29 cellular contexts compared by ENCODE assay signal in the genomic region with DNA sequence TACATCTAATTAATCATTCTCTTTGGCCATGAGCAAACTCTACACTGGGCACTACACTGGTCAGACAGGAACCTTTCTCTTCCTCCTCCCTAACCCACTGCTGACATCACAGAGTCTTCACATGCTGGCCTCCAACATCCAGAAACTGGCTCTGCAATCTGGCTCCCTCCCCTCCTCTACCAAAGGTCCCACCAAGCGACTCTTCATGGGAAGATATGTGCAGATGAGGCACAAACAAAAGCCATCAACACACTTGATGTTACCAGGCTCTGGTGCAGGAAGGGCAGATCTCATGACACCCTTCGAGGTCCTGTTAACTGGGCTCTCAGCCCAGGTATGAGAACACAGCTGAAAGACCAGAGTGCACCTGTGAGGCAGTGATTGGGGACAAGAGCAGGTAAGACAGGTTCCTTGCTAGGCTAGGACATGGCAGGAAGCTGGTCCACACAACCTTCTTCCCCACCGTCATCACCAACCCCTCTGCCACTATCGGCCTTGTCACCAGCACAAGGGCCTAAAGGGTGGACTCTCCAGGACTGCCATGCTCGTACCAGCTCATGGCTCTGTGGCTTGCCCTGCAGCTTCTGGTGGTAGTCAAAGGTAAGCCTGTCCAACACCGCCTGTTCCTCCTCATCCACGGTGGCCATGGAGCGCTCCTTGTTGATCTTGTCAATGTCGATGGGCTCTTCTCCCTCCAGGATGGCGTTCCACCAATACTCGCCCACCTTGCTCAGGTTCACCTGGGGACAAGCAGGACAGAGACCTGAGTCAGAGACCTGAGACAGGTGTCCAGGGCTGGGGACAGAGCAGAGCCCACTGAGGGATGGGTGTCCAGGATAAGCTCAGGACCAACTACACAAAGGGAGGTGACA.
DNase-seq lines count a peak whose midpoint lies in the region; TF ChIP-seq lines count a peak whose summit lies in the region.
"Had no signal": no experiment of that assay in that cellular context is flagged by ENCODE, and none has a peak within 500 bp of the region (broad histone marks: within the 10 kb centered on the region; RNA-seq: fewer than 3 reads in every experiment).

No MANE protein-coding gene starts in this region.

- TF ChIP-seq EP300 in esophagus muscularis mucosa (IDR thresholded peaks at IDR 0.05) = no peak

- H3K9me3 ChIP-seq in breast epithelium (no peaks in the 10 kb centered on the region), esophagus muscularis mucosa (no peaks in the 10 kb centered on the region), testis (no peaks in the 10 kb centered on the region)
- H3K9me3 ChIP-seq: BLaER1, upper lobe of left lung had no signal

- 96% methylated on average over 11 of the region's 11 CpGs for WGBS in esophagus muscularis mucosa
- WGBS in testis, 2 donors = 96 to 99% methylated on average over 10 to 11 of the region's 11 CpGs

- DNase-seq in breast epithelium (ENCODE audit: low spot score in 2 of 2) = peak; percentile 8 to 35
- no peak for DNase-seq in MCF 10A (ENCODE audit: unreplicated experiment)
- DNase-seq in NCI-H2196 treated with DMSO at 0.1 percent for 48 hours (lab: John Stamatoyannopoulos, UW; ENCODE audit: unreplicated experiment) = peak; percentile 47
- peak; percentile 75 for DNase-seq in esophagus muscularis mucosa (ENCODE audit: extremely low spot score)
- DNase-seq in testis = peak; percentile 6
- DNase-seq in globus pallidus (ENCODE audit: low spot score) = no peak
- no peak for DNase-seq in stimulated activated CD4-positive, alpha-beta T cell treated with anti-CD3 and anti-CD28 coated beads, Interleukin-4, amount 100 ng/mL, for 24 hours
- no peak for DNase-seq in activated naive CD4-positive, alpha-beta T cell treated with anti-CD3 and anti-CD28 coated beads, Interleukin-2, amount 10 ng/mL, durations not matched to agents 7 days and 5 days
- DNase-seq: ACHN; activated CD4-positive, alpha-beta memory T cell treated with anti-CD3 and anti-CD28 coated beads, Interleukin-2, amount 10 ng/mL, durations not matched to agents 7 days and 5 days; activated CD4-positive, CD25-positive, alpha-beta regulatory T cell treated with anti-CD3 and anti-CD28 coated beads, Interleukin-2, amount 50 U/mL, for 72 hours; activated T-cell treated with anti-CD3 and anti-CD28 coated beads, Interleukin-2, amount 50 U/mL, for 72 hours; cerebellar nuclear complex; DND-41; glutamatergic neuron; left ventricle myocardium superior; MM.1S; naive thymus-derived CD8-positive, alpha-beta T cell; NCI-H2081 treated with DMSO at 0.1 percent for 48 hours; NCI-H446 treated with DMSO at 0.1 percent for 48 hours; NK-92 treated with Interleukin-12 subunit alpha and Interleukin-12 subunit beta, amount 100 ng/mL, for 24 hours; PC-3; stimulated activated CD4-positive, alpha-beta T cell treated with anti-CD3 and anti-CD28 coated beads, Interleukin-1b, Interleukin-23, amount 100 ng/mL, for 48 hours; T-helper 2 cell; upper lobe of left lung had no signal

- no TSS peak for BruUV-seq in MCF 10A (replicated peaks; lab: Mats Ljungman, UMichigan)

- no peak overlapping the region for H3K4me3 Mint-ChIP-seq in MCF 10A (ENCODE audit: unreplicated experiment)
- no peak overlapping the region for H3K4me3 Mint-ChIP-seq in activated naive CD4-positive, alpha-beta T cell treated with anti-CD3 and anti-CD28 coated beads, Interleukin-2, amount 10 ng/mL, durations not matched to agents 7 days and 5 days
- H3K4me3 Mint-ChIP-seq: activated CD4-positive, alpha-beta memory T cell treated with anti-CD3 and anti-CD28 coated beads, Interleukin-2, amount 10 ng/mL, durations not matched to agents 7 days and 5 days; activated naive CD8-positive, alpha-beta T cell; activated T-cell treated with anti-CD3 and anti-CD28 coated beads, Interleukin-2, amount 50 U/mL, for 72 hours; mesothelial cell of epicardium; naive thymus-derived CD8-positive, alpha-beta T cell had no signal

- TF ChIP-seq POLR2A in breast epithelium (IDR thresholded peaks at IDR 0.05) = no peak
- TF ChIP-seq POLR2A in esophagus muscularis mucosa (IDR thresholded peaks at IDR 0.05; ENCODE audit: low read depth) = no peak
- TF ChIP-seq POLR2A in testis (IDR thresholded peaks at IDR 0.05) = no peak

- no peaks in the 10 kb centered on the region for H3K27me3 ChIP-seq in breast epithelium
- no peaks in the 10 kb centered on the region for H3K27me3 ChIP-seq in esophagus muscularis mucosa
- no peaks in the 10 kb centered on the region for H3K27me3 ChIP-seq in testis
- H3K27me3 ChIP-seq: BLaER1, upper lobe of left lung had no signal

- TF ChIP-seq CTCF in breast epithelium (IDR thresholded peaks at IDR 0.05) (no peak), MCF 10A (IDR thresholded peaks at IDR 0.05; ENCODE audit: unreplicated experiment) (no peak), esophagus muscularis mucosa (IDR thresholded peaks at IDR 0.05) (no peak), testis (IDR thresholded peaks at IDR 0.05) (no peak)

- H3K27me3 Mint-ChIP-seq in MCF 10A (ENCODE audit: insufficient read depth, unreplicated experiment) = no peaks in the 10 kb centered on the region
- H3K27me3 Mint-ChIP-seq in activated naive CD4-positive, alpha-beta T cell treated with anti-CD3 and anti-CD28 coated beads, Interleukin-2, amount 10 ng/mL, durations not matched to agents 7 days and 5 days = no peaks in the 10 kb centered on the region
- H3K27me3 Mint-ChIP-seq: activated CD4-positive, alpha-beta memory T cell treated with anti-CD3 and anti-CD28 coated beads, Interleukin-2, amount 10 ng/mL, durations not matched to agents 7 days and 5 days; activated naive CD8-positive, alpha-beta T cell; naive thymus-derived CD8-positive, alpha-beta T cell had no signal

- CTCF ChIA-PET in MCF 10A (lab: Yijun Ruan, JAX) = interaction anchor here (0.6 to 1.6 kb wide), 3 partner anchors 10 to 62 kb away, joined by 3 to 6 read pairs (median 4); no protein-coding TSS in a partner anchor
- CTCF ChIA-PET in activated naive CD4-positive, alpha-beta T cell treated with anti-CD3 and anti-CD28 coated beads, Interleukin-2, amount 10 ng/mL, durations not matched to agents 7 days and 5 days (lab: Charles Lee) = no interaction called here

- no peak overlapping the region for H3K27ac ChIP-seq in breast epithelium
- no peak overlapping the region for H3K27ac ChIP-seq in esophagus muscularis mucosa (replicated peaks in 1 of 4)
- H3K27ac ChIP-seq in testis = no peak overlapping the region
- H3K27ac ChIP-seq: BLaER1, upper lobe of left lung had no signal

- H3K4me3 ChIP-seq in breast epithelium = no peak overlapping the region
- no peak overlapping the region for H3K4me3 ChIP-seq in esophagus muscularis mucosa
- H3K4me3 ChIP-seq in testis = no peak overlapping the region
- H3K4me3 ChIP-seq: BLaER1, smooth muscle cell, upper lobe of left lung had no signal

- peaks cover 1% of the 10 kb centered on the region for H3K4me1 Mint-ChIP-seq in MCF 10A (ENCODE audit: insufficient read depth, unreplicated experiment)
- H3K4me1 Mint-ChIP-seq in activated naive CD4-positive, alpha-beta T cell treated with anti-CD3 and anti-CD28 coated beads, Interleukin-2, amount 10 ng/mL, durations not matched to agents 7 days and 5 days = no peaks in the 10 kb centered on the region
- H3K4me1 Mint-ChIP-seq: activated CD4-positive, alpha-beta memory T cell treated with anti-CD3 and anti-CD28 coated beads, Interleukin-2, amount 10 ng/mL, durations not matched to agents 7 days and 5 days; mesothelial cell of epicardium had no signal

- H3K27ac Mint-ChIP-seq in MCF 10A (ENCODE audit: low read depth, unreplicated experiment) = no peak overlapping the region
- H3K27ac Mint-ChIP-seq in activated naive CD4-positive, alpha-beta T cell treated with anti-CD3 and anti-CD28 coated beads, Interleukin-2, amount 10 ng/mL, durations not matched to agents 7 days and 5 days = no peak overlapping the region
- H3K27ac Mint-ChIP-seq: activated CD4-positive, alpha-beta memory T cell treated with anti-CD3 and anti-CD28 coated beads, Interleukin-2, amount 10 ng/mL, durations not matched to agents 7 days and 5 days; activated naive CD8-positive, alpha-beta T cell; mesothelial cell of epicardium had no signal

- H3K9me3 Mint-ChIP-seq in MCF 10A (ENCODE audit: unreplicated experiment) = no peaks in the 10 kb centered on the region
- H3K9me3 Mint-ChIP-seq in activated naive CD4-positive, alpha-beta T cell treated with anti-CD3 and anti-CD28 coated beads, Interleukin-2, amount 10 ng/mL, durations not matched to agents 7 days and 5 days = no peaks in the 10 kb centered on the region
- H3K9me3 Mint-ChIP-seq: activated CD4-positive, alpha-beta memory T cell treated with anti-CD3 and anti-CD28 coated beads, Interleukin-2, amount 10 ng/mL, durations not matched to agents 7 days and 5 days; activated T-cell treated with anti-CD3 and anti-CD28 coated beads, Interleukin-2, amount 50 U/mL, for 72 hours; mesothelial cell of epicardium; naive thymus-derived CD8-positive, alpha-beta T cell had no signal

- peaks cover 66% of the 10 kb centered on the region for H3K36me3 Mint-ChIP-seq in MCF 10A (ENCODE audit: insufficient read depth, unreplicated experiment)
- H3K36me3 Mint-ChIP-seq in activated naive CD4-positive, alpha-beta T cell treated with anti-CD3 and anti-CD28 coated beads, Interleukin-2, amount 10 ng/mL, durations not matched to agents 7 days and 5 days = peaks cover 20% of the 10 kb centered on the region

- POLR2A ChIA-PET in MCF 10A (lab: Yijun Ruan, JAX) = no interaction called here

- H3K36me3 ChIP-seq in breast epithelium (peaks cover 16% of the 10 kb centered on the region), esophagus muscularis mucosa (peaks cover 29 to 87% (median 71%) of the 10 kb centered on the region in 4 donors), testis (ENCODE audit: low read depth, missing control alignments) (no peaks in the 10 kb centered on the region)

- intact Hi-C loops in breast epithelium (cut with DNase I; ENCODE audit: low total_unique reads) = no loop called here
- intact Hi-C loops in MCF 10A (cut with micrococcal nuclease) = no loop called here
- intact Hi-C loops in esophagus muscularis mucosa (cut with DNase I) = no loop called here
- intact Hi-C loops in testis (cut with DNase I; ENCODE audit: low total_unique reads) = no loop called here

- no peaks in the 10 kb centered on the region for H3K4me1 ChIP-seq in breast epithelium
- H3K4me1 ChIP-seq in esophagus muscularis mucosa = peaks cover 0 to 3% (median 1%) of the 10 kb centered on the region in 4 donors
- H3K4me1 ChIP-seq in testis = no peaks in the 10 kb centered on the region
- H3K4me1 ChIP-seq: BLaER1, upper lobe of left lung had no signal

Comparison
In these comparisons a context has a peak if more than half of its experiments do, and no peak if none do; other contexts are left out.
1. DNase-seq: peak in breast epithelium (2 of 2), NCI-H2196 treated with DMSO at 0.1 percent for 48 hours (single experiment), esophagus muscularis mucosa (single experiment) and testis (single experiment); none in MCF 10A (single experiment), globus pallidus (single experiment), stimulated activated CD4-positive, alpha-beta T cell treated with anti-CD3 and anti-CD28 coated beads, Interleukin-4, amount 100 ng/mL, for 24 hours (single experiment) and activated naive CD4-positive, alpha-beta T cell treated with anti-CD3 and anti-CD28 coated beads, Interleukin-2, amount 10 ng/mL, durations not matched to agents 7 days and 5 days (single experiment).